10 cellular contexts compared by ENCODE assay signal in genomic region chr1:202568466-202569196, GRCh38.
DNase-seq lines count a peak whose midpoint lies in the region; ATAC-seq, FAIRE-seq and TF ChIP-seq lines count a peak whose summit lies in the region.
"Had no signal": no experiment of that assay in that cellular context is flagged by ENCODE, and none has a peak within 500 bp of the region (broad histone marks: within the 10 kb centered on the region; RNA-seq: fewer than 3 reads in every experiment).

No MANE protein-coding gene starts in this region.

- peak overlapping the region; percentile 22; the same call in 1 of the 2 replicates for H2BK5ac ChIP-seq in H1 (ENCODE audit: low read depth, low read length)

- no peak for DNase-seq in PC-9
- DNase-seq in H1 (ENCODE audit: low read depth in 1 of 2, low spot score in 2 of 2): no peak
- no peak for DNase-seq in thyroid gland
- no peak for DNase-seq in NCI-H1694 treated with DMSO at 0.1 percent for 48 hours (lab: John Stamatoyannopoulos, UW)
- DNase-seq in stimulated activated naive CD8-positive, alpha-beta T cell treated with anti-CD3 and anti-CD28 coated beads, Interleukin-15, Interleukin-2, amounts not matched to agents 100 U/mL and 50 U/mL, for 24 hours: no peak
- no peak for DNase-seq in NCI-H526 treated with DMSO at 0.1 percent for 48 hours (lab: John Stamatoyannopoulos, UW)
- DNase-seq: mucosa of descending colon, NCI-H2081 had no signal

- 86% methylated on average over 6 of the region's 6 CpGs; no CpG with 5 or more reads in 1 of the 2 experiments for WGBS in H1 (ENCODE audit: extremely low coverage in 1 of 2, insufficient coverage in 1 of 2, insufficient read length in 1 of 2, insufficient replicate concordance in 2 of 2, low coverage in 1 of 2, low lambda C conversion rate in 2 of 2, missing lambda C conversion rate in 1 of 2), 2 experiments
- WGBS in mesodermal cell (ENCODE audit: insufficient coverage in 2 of 2), 2 experiments: 69 to 97% methylated on average over 3 to 5 of the region's 6 CpGs
- 80 to 84% methylated on average over 6 of the region's 6 CpGs for WGBS in thyroid gland, 2 donors

- no peak overlapping the region for H2AFZ ChIP-seq in PC-9
- H2AFZ ChIP-seq in H1 (ENCODE audit: low read length): no peak overlapping the region

- CTCF ChIA-PET in PC-9 (lab: Charles Lee): interaction anchor here (0.6 kb wide), 1 partner anchor 82 kb away, joined by 3 read pairs; no protein-coding TSS in a partner anchor
- CTCF ChIA-PET in H1 (lab: Charles Lee; ENCODE audit: partially characterized antibody): interaction anchor here (0.7 to 10.1 kb wide), 15 partner anchors 7 to 569 kb away, joined by 3 to 78 read pairs (median 5); no protein-coding TSS in a partner anchor

- no peak overlapping the region for H3K23ac ChIP-seq in H1 (ENCODE audit: insufficient read length)

- H2BK12ac ChIP-seq in H1 (ENCODE audit: low read depth, low read length): peak overlapping the region; percentile 10; the same call in 1 of the 2 replicates

- H3K9me3 ChIP-seq in PC-9 (ENCODE audit: insufficient read depth, low read depth): no peaks in the 10 kb centered on the region
- H3K9me3 ChIP-seq in H1 (ENCODE audit: insufficient read depth in 2 of 2, low read depth in 1 of 2, low read length in 1 of 2): no peaks in the 10 kb centered on the region
- H3K9me3 ChIP-seq in mesodermal cell (ENCODE audit: control insufficient read depth, low read length): no peaks in the 10 kb centered on the region
- H3K9me3 ChIP-seq in thyroid gland: no peaks in the 10 kb centered on the region
- H3K9me3 ChIP-seq: mucosa of descending colon had no signal

- H3K9ac ChIP-seq in H1 (replicated peaks in 1 of 4; ENCODE audit: extremely low read depth in 1 of 4, low read depth in 3 of 4, low read length in 3 of 4): no peak overlapping the region

- no peak for FAIRE-seq in H1 (lab: Jason Lieb, UNC)

- peaks cover 6% of the 10 kb centered on the region; the same call in 1 of the 2 replicates for H3K36me3 ChIP-seq in PC-9 (ENCODE audit: low read depth)
- no peaks in the 10 kb centered on the region for H3K36me3 ChIP-seq in H1 (ENCODE audit: control insufficient read depth in 2 of 4, insufficient read depth in 4 of 4, low read length in 3 of 4)
- H3K36me3 ChIP-seq in mesodermal cell (ENCODE audit: control insufficient read depth, insufficient read depth, low read length): no peaks in the 10 kb centered on the region
- H3K36me3 ChIP-seq in thyroid gland: peaks cover 0 to 6% of the 10 kb centered on the region in 2 donors

- no peak for TF ChIP-seq EP300 in H1 (IDR thresholded peaks at IDR 0.05; ENCODE audit: borderline replicate concordance in 1 of 2, low read depth in 2 of 2, low read length in 2 of 2)

- no peak overlapping the region for H2AK5ac ChIP-seq in H1 (ENCODE audit: low read depth, low read length)

- H3K18ac ChIP-seq in H1 (ENCODE audit: extremely low read depth, low read length): no peak overlapping the region

- no peaks in the 10 kb centered on the region for H3F3A ChIP-seq in PC-9 (ENCODE audit: insufficient read depth, low read depth)

- H3K4me3 ChIP-seq in PC-9 (no peak overlapping the region), H1 (ENCODE audit: extremely low read depth in 1 of 4, insufficient read depth in 2 of 4, low read depth in 3 of 4, low read length in 4 of 4) (no peak overlapping the region), mesodermal cell (ENCODE audit: extremely low read depth, insufficient read depth, low read length, poor library complexity, severe bottlenecking) (no peak overlapping the region), thyroid gland (replicated peaks in 1 of 3) (no peak overlapping the region)
- H3K4me3 ChIP-seq: mucosa of descending colon had no signal

- no peak overlapping the region for H4K5ac ChIP-seq in H1 (ENCODE audit: insufficient read length, low read depth, low read length)

- POLR2A ChIA-PET in PC-9 (lab: Charles Lee; ENCODE audit: unreplicated experiment) (no interaction called here), H1 (lab: Charles Lee; ENCODE audit: partially characterized antibody) (interaction anchor here (1.0 to 1.4 kb wide), 5 partner anchors 9 to 64 kb away, joined by 3 to 4 read pairs (median 4); no protein-coding TSS in a partner anchor)

- no peaks in the 10 kb centered on the region for H3K79me2 ChIP-seq in PC-9 (ENCODE audit: low read depth)
- no peaks in the 10 kb centered on the region for H3K79me2 ChIP-seq in H1 (ENCODE audit: control insufficient read depth in 1 of 2, insufficient read depth in 2 of 2, low read length in 2 of 2)

- H3K27ac ChIP-seq in PC-9 (peak overlapping the region; percentile 47; the same call in 1 of the 2 replicates), H1 (ENCODE audit: low read depth, low read length) (no peak overlapping the region), mesodermal cell (ENCODE audit: low read depth, low read length, severe bottlenecking) (peak overlapping the region; percentile 23), thyroid gland (peak overlapping the region; percentile 57 to 96 (median 57))

- H3K23me2 ChIP-seq in H1 (ENCODE audit: low read depth, low read length): no peaks in the 10 kb centered on the region

- no peak overlapping the region for H3K56ac ChIP-seq in H1 (replicated peaks; ENCODE audit: insufficient read length, low read depth, low read length)

- TF ChIP-seq CTCF in PC-9 (conservative IDR thresholded peaks at IDR 0.05) (no peak), H1 (IDR thresholded peaks at IDR 0.05; ENCODE audit: control extremely low read depth in 1 of 3, insufficient read depth in 1 of 3, low read depth in 1 of 3, low read length in 3 of 3) (no peak), thyroid gland (IDR thresholded peaks at IDR 0.05) (no peak)

- peaks cover 18% of the 10 kb centered on the region for H3K4me1 ChIP-seq in PC-9 (replicated peaks; ENCODE audit: insufficient read depth)
- H3K4me1 ChIP-seq in H1 (replicated peaks in 1 of 4; ENCODE audit: control insufficient read depth in 3 of 4, insufficient read depth in 4 of 4, low read length in 3 of 4): peaks cover 4 to 25% (median 15%) of the 10 kb centered on the region in 4 experiments; a peak in 6 of 7 replicates
- H3K4me1 ChIP-seq in mesodermal cell (ENCODE audit: control insufficient read depth, insufficient read depth, low read length, poor library complexity, severe bottlenecking): peaks cover 24% of the 10 kb centered on the region
- peaks cover 33 to 57% of the 10 kb centered on the region in 2 donors for H3K4me1 ChIP-seq in thyroid gland

- intact Hi-C loops in PC-9 (cut with micrococcal nuclease; ENCODE audit: unreplicated experiment) (no loop called here), thyroid gland (cut with DNase I) (no loop called here)

- no peaks in the 10 kb centered on the region for H4K20me1 ChIP-seq in PC-9 (ENCODE audit: insufficient read depth)
- no peaks in the 10 kb centered on the region for H4K20me1 ChIP-seq in H1 (replicated peaks in 1 of 2; ENCODE audit: control insufficient read depth in 1 of 2, insufficient read depth in 2 of 2, low read length in 2 of 2)

- H3K14ac ChIP-seq in H1 (ENCODE audit: insufficient read length): no peak overlapping the region

- H3K27me3 ChIP-seq in PC-9 (ENCODE audit: insufficient read depth, low read depth) (no peaks in the 10 kb centered on the region), H1 (replicated peaks in 1 of 4; ENCODE audit: control insufficient read depth in 3 of 4, extremely low read depth in 1 of 4, insufficient read depth in 3 of 4, low read length in 3 of 4) (no peaks in the 10 kb centered on the region), thyroid gland (no peaks in the 10 kb centered on the region)

- H4K8ac ChIP-seq in H1 (ENCODE audit: extremely low read depth, insufficient read depth, low read length): no peak overlapping the region

- TF ChIP-seq POLR2A in H1 (IDR thresholded peaks at IDR 0.05; ENCODE audit: control extremely low read depth in 1 of 2, low read depth in 2 of 2, low read length in 2 of 2): no peak
- TF ChIP-seq POLR2A in thyroid gland (IDR thresholded peaks at IDR 0.05): no peak

- no peaks in the 10 kb centered on the region for H3K79me1 ChIP-seq in H1 (ENCODE audit: low read depth, low read length)

- H2BK120ac ChIP-seq in H1 (replicated peaks; ENCODE audit: low read depth, low read length): no peak overlapping the region

- no peak overlapping the region for H4K91ac ChIP-seq in H1 (replicated peaks; ENCODE audit: insufficient read length, low read length)

- no peaks in the 10 kb centered on the region for H3K9me2 ChIP-seq in PC-9 (ENCODE audit: insufficient read depth)

- no peak overlapping the region for H3K4me2 ChIP-seq in PC-9
- no peak overlapping the region; a peak in 1 of 4 replicates for H3K4me2 ChIP-seq in H1 (ENCODE audit: insufficient read depth in 1 of 2, low read depth in 2 of 2, low read length in 2 of 2)

- no TSS peak for BruUV-seq in PC-9 (replicated peaks; lab: Mats Ljungman, UMichigan)

- TF ChIP-seq RAD21 in H1 (IDR thresholded peaks at IDR 0.05 in 1 of 2, conservative IDR thresholded peaks at IDR 0.05 in 1 of 2; ENCODE audit: low read depth in 2 of 2, low read length in 2 of 2): no peak

- H3K4ac ChIP-seq in H1 (replicated peaks; ENCODE audit: insufficient read length, low read depth, low read length): no peak overlapping the region

- H2BK15ac ChIP-seq in H1 (ENCODE audit: low read length): no peak overlapping the region; the same call in 1 of the 2 replicates

- peak overlapping the region; percentile 7; the same call in 1 of the 2 replicates for H2BK20ac ChIP-seq in H1 (ENCODE audit: low read length)

- no peak for ATAC-seq in stimulated activated naive CD8-positive, alpha-beta T cell treated with anti-CD3 and anti-CD28 coated beads, Interleukin-15, Interleukin-2, amounts not matched to agents 100 U/mL and 50 U/mL, for 24 hours
- ATAC-seq in HG03469 (IDR thresholded peaks at IDR 0.05; ENCODE audit: unreplicated experiment): no peak
- ATAC-seq: mucosa of descending colon had no signal

TF ChIP-seq in H1, 55 proteins besides CTCF, POLR2A, EP300 and RAD21 (continues in another document):
- TF ChIP-seq CHD1 (IDR thresholded peaks at IDR 0.05; ENCODE audit: low read depth, low read length) (no peak), HDAC2 (IDR thresholded peaks at IDR 0.05; ENCODE audit: borderline replicate concordance in 1 of 2, low read depth in 2 of 2, low read length in 2 of 2) (no peak)
